Comparison of ENCODE assay signal across 6 cellular contexts in genomic region chr12:8540816-8541215, GRCh38. TPM values are rescaled to one million over a fixed set of nuclear protein-coding genes. Genes with fewer than 3 reads are reported as not detected.
"Had no signal": no experiment of that assay in that cellular context is flagged by ENCODE, and none has a peak within 500 bp of the region (broad histone marks: within the 10 kb centered on the region; RNA-seq: fewer than 3 reads in every experiment).

Gene CLEC4E (minus strand): TSS chr12:8540905. CDS start chr12:8540797, 108 bp downstream.

RNA-seq across cellular contexts. Expression of gene CLEC4E, which starts in this region (rescaled TPM):
- total RNA-seq: activated CD8-positive, alpha-beta memory T cell treated with anti-CD3 and anti-CD28 coated beads for 36 hours; activated T-helper 2 cell treated with anti-CD3 and anti-CD28 coated beads, Interferon-gamma antibody, Interleukin-2, Interleukin-4, amounts not matched to agents 10 μg/mL and 5 μg/mL and 100 μg/mL, durations not matched to agents 14 hours and 24 hours and 36 hours; naive thymus-derived CD8-positive, alpha-beta T cell; pulmonary artery endothelial cell; T-helper 2 cell treated with Interferon-gamma antibody and Interleukin-4, amounts not matched to agents 100 ng/mL and 5 ng/mL, for 36 hours; vagina had no signal
